In the genomic region with DNA sequence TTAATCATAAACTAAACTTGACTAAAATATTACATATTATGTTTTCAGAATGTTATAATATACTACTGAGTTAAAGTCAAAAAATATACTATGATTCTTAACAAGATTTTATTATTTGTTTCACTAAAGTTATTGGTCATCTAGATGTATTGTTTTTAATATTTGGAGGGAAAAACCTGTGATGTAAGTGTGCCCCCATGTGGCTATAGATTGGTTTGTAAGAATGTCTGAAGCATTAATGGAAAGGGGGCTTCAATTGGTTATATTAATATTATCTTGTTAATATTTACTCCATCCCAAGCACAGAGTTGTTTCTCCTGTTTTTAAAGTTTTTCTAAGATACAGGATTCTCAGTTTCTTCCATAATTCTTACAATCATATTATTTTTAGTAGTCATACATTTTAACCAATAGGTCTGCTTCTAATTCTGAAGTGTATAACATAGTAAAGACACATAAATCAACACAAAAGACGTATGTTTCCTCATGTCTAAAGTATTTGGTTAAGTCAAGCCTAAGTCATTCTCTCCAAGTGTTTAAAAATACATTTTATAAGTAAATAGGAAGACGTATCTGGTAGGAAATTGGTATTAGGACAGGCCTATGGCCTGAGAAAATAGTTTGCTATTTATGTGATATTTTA, we compare ENCODE assay signal across 8 cellular contexts. TPM values are rescaled to one million over a fixed set of nuclear protein-coding genes. Genes with fewer than 3 reads are reported as not detected.
DNase-seq lines count a peak whose midpoint lies in the region; ATAC-seq and TF ChIP-seq lines count a peak whose summit lies in the region.

No MANE protein-coding gene starts in this region.

- POLR2A ChIA-PET in AG04450 (lab: Yijun Ruan, JAX): no interaction called here
- POLR2A ChIA-PET in RWPE1 (lab: Yijun Ruan, JAX; ENCODE audit: low non-redundant PET): no interaction called here

- TF ChIP-seq CTCF in AG04450 (IDR thresholded peaks at IDR 0.05; ENCODE audit: low read depth, low read length): peak; percentile 58
- peak; percentile 81 for TF ChIP-seq CTCF in RWPE1 (conservative IDR thresholded peaks at IDR 0.05; ENCODE audit: low read depth)
- TF ChIP-seq CTCF in glutamatergic neuron (IDR thresholded peaks at IDR 0.05; ENCODE audit: partially characterized antibody, unreplicated experiment): peak; percentile 60

- H3K9me3 ChIP-seq in AG04450 (ENCODE audit: control insufficient read depth, insufficient read depth, low read length): no peaks in the 10 kb centered on the region

- H3K27ac Mint-ChIP-seq in glutamatergic neuron (ENCODE audit: unreplicated experiment): no peak overlapping the region

- H3K36me3 Mint-ChIP-seq in glutamatergic neuron (ENCODE audit: unreplicated experiment): no peaks in the 10 kb centered on the region

- no peaks in the 10 kb centered on the region for H3K27me3 Mint-ChIP-seq in glutamatergic neuron (ENCODE audit: unreplicated experiment)

- H3K27ac ChIP-seq in AG04450 (ENCODE audit: low read depth, low read length) (no peak overlapping the region), RWPE1 (no peak overlapping the region)

- no peaks in the 10 kb centered on the region for H3K9me3 Mint-ChIP-seq in glutamatergic neuron (ENCODE audit: unreplicated experiment)

- CTCF ChIA-PET in AG04450 (lab: Charles Lee): interaction anchor here (0.5 kb wide), 1 partner anchor 365 kb away, joined by 3 read pairs; no protein-coding TSS in a partner anchor
- CTCF ChIA-PET in RWPE1 (lab: Yijun Ruan, JAX): interaction anchor here (0.6 kb wide), 2 partner anchors 15 to 274 kb away, joined by 3 read pairs; no protein-coding TSS in a partner anchor

- H3K4me1 Mint-ChIP-seq in glutamatergic neuron (ENCODE audit: low read depth, unreplicated experiment): no peaks in the 10 kb centered on the region

- no peak overlapping the region for H3K4me3 ChIP-seq in AG04450 (ENCODE audit: low read depth, low read length)
- no peak overlapping the region for H3K4me3 ChIP-seq in H7 (ENCODE audit: insufficient read depth, low read depth, low read length)

- no peak overlapping the region for H3K4me3 Mint-ChIP-seq in glutamatergic neuron (ENCODE audit: unreplicated experiment)

- DNase-seq in AG04450 (ENCODE audit: low read depth, low spot score) (no peak), H7 (peak; percentile 1), RWPE1 (ENCODE audit: low spot score) (peak; percentile 17), glutamatergic neuron (no peak)
- no peak for DNase-seq in effector CD4-positive, alpha-beta T cell

- no peak for ATAC-seq in HG02885 (IDR thresholded peaks at IDR 0.05; ENCODE audit: poor library complexity, unreplicated experiment)
- ATAC-seq in GM21526 (IDR thresholded peaks at IDR 0.05; ENCODE audit: low FRiP score, unreplicated experiment): no peak
- ATAC-seq in HG03457 (IDR thresholded peaks at IDR 0.05; ENCODE audit: unreplicated experiment): no peak

- no peaks in the 10 kb centered on the region for H3K36me3 ChIP-seq in H7 (replicated peaks; ENCODE audit: control insufficient read depth, insufficient read depth, low read length)

- no peaks in the 10 kb centered on the region for H3K27me3 ChIP-seq in AG04450 (ENCODE audit: control insufficient read depth, insufficient read depth, low read length)
- H3K27me3 ChIP-seq in H7 (ENCODE audit: control insufficient read depth, insufficient read depth, low read length): no peaks in the 10 kb centered on the region

RNA-seq across cellular contexts. Expression of gene GNAT3, which starts 58.0 kb away (rescaled TPM):
- polyA plus RNA-seq in AG04450 (2011; rRNA removed): not detected in 2 replicates
- polyA minus RNA-seq in AG04450 (2011; rRNA and poly(A)+ RNA removed): not detected in 2 replicates
- total RNA-seq in H7 (2014; rRNA removed; shearing (Covaris generic)): not detected in 2 replicates
- 2.0 TPM for total RNA-seq in glutamatergic neuron (ENCODE audit: unreplicated experiment)

Comparison
In these comparisons a context has a peak if more than half of its experiments do, and no peak if none do; other contexts are left out.
1. DNase-seq: peak in H7 (single experiment) and RWPE1 (single experiment); none in AG04450 (single experiment), glutamatergic neuron (single experiment) and effector CD4-positive, alpha-beta T cell (single experiment).
2. Peak in every context shown above with its lines, with median percentiles within 50 percentile points of each other: CTCF ChIP-seq.